ENCODE assay signal across 8 cellular contexts in genomic region chr1:19477284-19478240, GRCh38. TPM values are rescaled to one million over a fixed set of nuclear protein-coding genes. Genes with fewer than 3 reads are reported as not detected.
DNase-seq lines count a peak whose midpoint lies in the region; ATAC-seq and TF ChIP-seq lines count a peak whose summit lies in the region.

No MANE protein-coding gene starts in this region.

- H2AFZ ChIP-seq in IMR-90 (replicated peaks; ENCODE audit: low read length, poor library complexity): no peak overlapping the region

- in situ Hi-C loops in IMR-90 (cut with MboI; ENCODE audit: low sequenced_read_pairs): no loop called here

- no peak overlapping the region for H3K18ac ChIP-seq in IMR-90 (ENCODE audit: low read depth, low read length)

- DNase-seq in activated CD4-positive, alpha-beta T cell treated with anti-CD3 and anti-CD28 coated beads, Interleukin-2, amount 10 ng/mL, durations not matched to agents 7 days and 5 days: peak; percentile 44
- no peak for DNase-seq in activated CD4-positive, alpha-beta T cell treated with anti-CD3 and anti-CD28 coated beads, Interleukin-2, amount 50 U/mL, for 4 hours
- no peak for DNase-seq in IMR-90
- no peak for DNase-seq in activated T-helper 1 cell treated with anti-CD3 and anti-CD28 coated beads, Interleukin-12 subunit alpha, Interleukin-12 subunit beta, Interleukin-2, Interleukin-4 antibody, amounts not matched to agents 30 ng/mL and 10 ng/mL and 1 ng/mL, durations not matched to agents 14 hours and 24 hours and 36 hours (ENCODE audit: low spot score)
- peak; percentile 68 for DNase-seq in medulla oblongata (ENCODE audit: extremely low spot score)
- DNase-seq in NCI-H1092 treated with DMSO at 0.1 percent for 48 hours (lab: John Stamatoyannopoulos, UW): no peak
- no peak for DNase-seq in NCI-H1105 (lab: John Stamatoyannopoulos, UW)
- DNase-seq in SW480 (ENCODE audit: low spot score): no peak

- H3K9me1 ChIP-seq in IMR-90 (ENCODE audit: insufficient read depth, low read length): peaks cover 49% of the 10 kb centered on the region

- H3K23ac ChIP-seq in IMR-90 (ENCODE audit: low read depth, low read length): peak overlapping the region; percentile 34; the same call in 1 of the 2 replicates

- H3K27ac Mint-ChIP-seq in activated CD4-positive, alpha-beta T cell treated with anti-CD3 and anti-CD28 coated beads, Interleukin-2, amount 10 ng/mL, durations not matched to agents 7 days and 5 days: peak overlapping the region; percentile 92
- H3K27ac Mint-ChIP-seq in activated T-helper 1 cell treated with anti-CD3 and anti-CD28 coated beads, Interleukin-12 subunit alpha, Interleukin-12 subunit beta, Interleukin-2, Interleukin-4 antibody, amounts not matched to agents 30 ng/mL and 10 ng/mL and 1 ng/mL, durations not matched to agents 14 hours and 24 hours and 36 hours: peak overlapping the region; percentile 91

- peaks cover 6 to 90% of the 10 kb centered on the region in 2 experiments; a peak in 3 of 4 replicates for H3K79me1 ChIP-seq in IMR-90 (ENCODE audit: low read depth in 1 of 2, low read length in 2 of 2)

- BruUV-seq in IMR-90 (replicated peaks; lab: Mats Ljungman, UMichigan): no TSS peak

- H3K4ac ChIP-seq in IMR-90 (ENCODE audit: low read depth, low read length): no peak overlapping the region

- H3K4me3 Mint-ChIP-seq in activated CD4-positive, alpha-beta T cell treated with anti-CD3 and anti-CD28 coated beads, Interleukin-2, amount 10 ng/mL, durations not matched to agents 7 days and 5 days: peak overlapping the region; percentile 76
- H3K4me3 Mint-ChIP-seq in activated T-helper 1 cell treated with anti-CD3 and anti-CD28 coated beads, Interleukin-12 subunit alpha, Interleukin-12 subunit beta, Interleukin-2, Interleukin-4 antibody, amounts not matched to agents 30 ng/mL and 10 ng/mL and 1 ng/mL, durations not matched to agents 14 hours and 24 hours and 36 hours: peak overlapping the region; percentile 75

- no peak overlapping the region for H2BK20ac ChIP-seq in IMR-90 (ENCODE audit: low read depth, low read length)

- peak overlapping the region; percentile 33; the same call in 1 of the 2 replicates for H2AK5ac ChIP-seq in IMR-90 (ENCODE audit: low read depth, low read length)

- H3K4me1 Mint-ChIP-seq in activated CD4-positive, alpha-beta T cell treated with anti-CD3 and anti-CD28 coated beads, Interleukin-2, amount 10 ng/mL, durations not matched to agents 7 days and 5 days: peaks cover 98% of the 10 kb centered on the region
- peaks cover 94% of the 10 kb centered on the region for H3K4me1 Mint-ChIP-seq in activated T-helper 1 cell treated with anti-CD3 and anti-CD28 coated beads, Interleukin-12 subunit alpha, Interleukin-12 subunit beta, Interleukin-2, Interleukin-4 antibody, amounts not matched to agents 30 ng/mL and 10 ng/mL and 1 ng/mL, durations not matched to agents 14 hours and 24 hours and 36 hours (ENCODE audit: low read depth)

- no peak overlapping the region for H2BK5ac ChIP-seq in IMR-90 (ENCODE audit: low read depth, low read length, poor library complexity, severe bottlenecking)

- H4K91ac ChIP-seq in IMR-90 (ENCODE audit: insufficient read depth, low read depth, low read length): no peak overlapping the region

- H2BK15ac ChIP-seq in IMR-90 (ENCODE audit: low read depth, low read length): no peak overlapping the region

- peaks cover 99% of the 10 kb centered on the region for H4K20me1 ChIP-seq in IMR-90 (ENCODE audit: insufficient read depth, low read length)

- POLR2A ChIA-PET in activated CD4-positive, alpha-beta T cell treated with anti-CD3 and anti-CD28 coated beads, Interleukin-2, amount 10 ng/mL, durations not matched to agents 7 days and 5 days (lab: Charles Lee): interaction anchor here (0.5 to 0.8 kb wide), 2 partner anchors 10 to 36 kb away, joined by 3 read pairs; no protein-coding TSS in a partner anchor
- POLR2A ChIA-PET in IMR-90 (lab: Charles Lee; ENCODE audit: unreplicated experiment): interaction anchor here (0.6 kb wide), 1 partner anchor 8 kb away, joined by 10 read pairs; the partner anchor contains the start of gene CAPZB

- dilution Hi-C loops in IMR-90 (cut with HindIII; ENCODE audit: low sequenced_read_pairs, unreplicated experiment): no loop called here

- no peak overlapping the region for H4K5ac ChIP-seq in IMR-90 (ENCODE audit: low read depth, low read length)

- no peak for TF ChIP-seq CTCF in IMR-90 (conservative IDR thresholded peaks at IDR 0.05; ENCODE audit: low read depth, low read length)

- H3K36me3 ChIP-seq in IMR-90 (ENCODE audit: control insufficient read depth, insufficient read depth, low read length): peaks cover 14% of the 10 kb centered on the region

- no peak overlapping the region for H3K56ac ChIP-seq in IMR-90 (ENCODE audit: extremely low read depth, insufficient read depth, low read length)

- TF ChIP-seq POLR2A in IMR-90 (IDR thresholded peaks at IDR 0.05; ENCODE audit: low read depth, low read length): no peak

- H3K9me3 Mint-ChIP-seq in activated CD4-positive, alpha-beta T cell treated with anti-CD3 and anti-CD28 coated beads, Interleukin-2, amount 10 ng/mL, durations not matched to agents 7 days and 5 days: no peaks in the 10 kb centered on the region
- no peaks in the 10 kb centered on the region for H3K9me3 Mint-ChIP-seq in activated T-helper 1 cell treated with anti-CD3 and anti-CD28 coated beads, Interleukin-12 subunit alpha, Interleukin-12 subunit beta, Interleukin-2, Interleukin-4 antibody, amounts not matched to agents 30 ng/mL and 10 ng/mL and 1 ng/mL, durations not matched to agents 14 hours and 24 hours and 36 hours

- H3K27ac ChIP-seq in IMR-90 (ENCODE audit: insufficient read depth, low read length): no peak overlapping the region

- WGBS in IMR-90 (ENCODE audit: extremely low coverage in 2 of 2, insufficient read length in 1 of 2), 2 experiments: 57% methylated on average over 1 of the region's 11 CpGs; no CpG with 5 or more reads in 1 of the 2 experiments

- H3K27me3 Mint-ChIP-seq in activated CD4-positive, alpha-beta T cell treated with anti-CD3 and anti-CD28 coated beads, Interleukin-2, amount 10 ng/mL, durations not matched to agents 7 days and 5 days: no peaks in the 10 kb centered on the region
- no peaks in the 10 kb centered on the region for H3K27me3 Mint-ChIP-seq in activated T-helper 1 cell treated with anti-CD3 and anti-CD28 coated beads, Interleukin-12 subunit alpha, Interleukin-12 subunit beta, Interleukin-2, Interleukin-4 antibody, amounts not matched to agents 30 ng/mL and 10 ng/mL and 1 ng/mL, durations not matched to agents 14 hours and 24 hours and 36 hours (ENCODE audit: insufficient read depth)

- H2AK9ac ChIP-seq in IMR-90 (replicated peaks; ENCODE audit: low read depth, low read length, poor library complexity): no peak overlapping the region

- peaks cover 32% of the 10 kb centered on the region for H3K4me1 ChIP-seq in IMR-90 (ENCODE audit: control insufficient read depth, insufficient read depth, low read length)

- H3K9me3 ChIP-seq in IMR-90 (ENCODE audit: control insufficient read depth, insufficient read depth, low read length): no peaks in the 10 kb centered on the region

- intact Hi-C loops in IMR-90 (cut with micrococcal nuclease): no loop called here
- intact Hi-C loops in activated T-helper 1 cell treated with anti-CD3 and anti-CD28 coated beads, Interleukin-12 subunit alpha, Interleukin-12 subunit beta, Interleukin-2, Interleukin-4 antibody, amounts not matched to agents 30 ng/mL and 10 ng/mL and 1 ng/mL, durations not matched to agents 14 hours and 24 hours and 36 hours (cut with micrococcal nuclease): loop anchor here (1.0 kb wide), 4 partner anchors 8 to 29 kb away; partner anchors contain the start of gene CAPZB

- peak; percentile 5; the same call in 1 of the 2 replicates for ATAC-seq in IMR-90 (ENCODE audit: low read depth)

- no peak overlapping the region for H4K8ac ChIP-seq in IMR-90 (ENCODE audit: low read depth in 2 of 2, low read length in 2 of 2)

- no peak overlapping the region for H3K4me3 ChIP-seq in IMR-90 (ENCODE audit: insufficient read depth, low read depth, low read length)

- H3K4me2 ChIP-seq in IMR-90 (ENCODE audit: low read depth, low read length): peak overlapping the region; percentile 20; the same call in 1 of the 2 replicates

- CTCF ChIA-PET in activated CD4-positive, alpha-beta T cell treated with anti-CD3 and anti-CD28 coated beads, Interleukin-2, amount 10 ng/mL, durations not matched to agents 7 days and 5 days (lab: Charles Lee): interaction anchor here (0.6 to 4.0 kb wide), 4 partner anchors 8 to 182 kb away, joined by 3 to 14 read pairs (median 4); no protein-coding TSS in a partner anchor
- CTCF ChIA-PET in IMR-90 (lab: Yijun Ruan, JAX): no interaction called here

- no peak for TF ChIP-seq RAD21 in IMR-90 (IDR thresholded peaks at IDR 0.05; ENCODE audit: low read length)

- H2BK120ac ChIP-seq in IMR-90 (ENCODE audit: low read depth, low read length): no peak overlapping the region

- H3K36me3 Mint-ChIP-seq in activated CD4-positive, alpha-beta T cell treated with anti-CD3 and anti-CD28 coated beads, Interleukin-2, amount 10 ng/mL, durations not matched to agents 7 days and 5 days (ENCODE audit: low read depth): peaks cover 53% of the 10 kb centered on the region
- peaks cover 20% of the 10 kb centered on the region for H3K36me3 Mint-ChIP-seq in activated T-helper 1 cell treated with anti-CD3 and anti-CD28 coated beads, Interleukin-12 subunit alpha, Interleukin-12 subunit beta, Interleukin-2, Interleukin-4 antibody, amounts not matched to agents 30 ng/mL and 10 ng/mL and 1 ng/mL, durations not matched to agents 14 hours and 24 hours and 36 hours (ENCODE audit: low read depth)

- no peaks in the 10 kb centered on the region for H3K27me3 ChIP-seq in IMR-90 (ENCODE audit: control insufficient read depth, insufficient read depth, low read length)

- no peak overlapping the region for H3K14ac ChIP-seq in IMR-90 (replicated peaks; ENCODE audit: low read depth, low read length)

- no peak overlapping the region for H3K9ac ChIP-seq in IMR-90 (ENCODE audit: low read depth, low read length)

TF ChIP-seq in IMR-90, 13 proteins besides CTCF, POLR2A, EP300 and RAD21 (continues in another document):
- TF ChIP-seq SMC3 (IDR thresholded peaks at IDR 0.05; ENCODE audit: low read depth, low read length): no peak
- no peak for TF ChIP-seq MXI1 (IDR thresholded peaks at IDR 0.05; ENCODE audit: borderline replicate concordance, low read depth, low read length)
- TF ChIP-seq NFE2L2 (IDR thresholded peaks at IDR 0.05; ENCODE audit: low read depth, low read length): no peak
- TF ChIP-seq MAFK (IDR thresholded peaks at IDR 0.05; ENCODE audit: low read depth, low read length): no peak
- TF ChIP-seq CHD1 (IDR thresholded peaks at IDR 0.05; ENCODE audit: low read depth, low read length): no peak

RNA-seq across cellular contexts. Expression of gene CAPZB, which starts 7.8 kb away (rescaled TPM):
- 100 to 1,000 TPM; 529 to 567 TPM for total RNA-seq in activated CD4-positive, alpha-beta T cell treated with anti-CD3 and anti-CD28 coated beads, Interleukin-2, amount 10 ng/mL, durations not matched to agents 7 days and 5 days
- total RNA-seq in IMR-90 (2012; rRNA removed): 180 and 216 TPM in 2 replicates
- polyA plus RNA-seq in IMR-90 (2012; rRNA removed): 271 and 304 TPM in 2 replicates
- polyA plus RNA-seq in IMR-90 (2012; cell fraction: cytosol; rRNA removed): 189 and 234 TPM in 2 replicates
- 74.4 and 139 TPM in 2 replicates for polyA plus RNA-seq in IMR-90 (2012; cell fraction: nucleus; rRNA removed; ENCODE audit: low replicate concordance)
- total RNA-seq in activated T-helper 1 cell treated with anti-CD3 and anti-CD28 coated beads, Interleukin-12 subunit alpha, Interleukin-12 subunit beta, Interleukin-2, Interleukin-4 antibody, amounts not matched to agents 30 ng/mL and 10 ng/mL and 1 ng/mL, durations not matched to agents 14 hours and 24 hours and 36 hours: 317 and 323 TPM in 2 replicates

Comparison
In these comparisons a context has a peak if more than half of its experiments do, and no peak if none do; other contexts are left out.
1. DNase-seq: peak in activated CD4-positive, alpha-beta T cell treated with anti-CD3 and anti-CD28 coated beads, Interleukin-2, amount 10 ng/mL, durations not matched to agents 7 days and 5 days (single experiment) and medulla oblongata (single experiment); none in activated CD4-positive, alpha-beta T cell treated with anti-CD3 and anti-CD28 coated beads, Interleukin-2, amount 50 U/mL, for 4 hours (0 of 2), IMR-90 (single experiment), activated T-helper 1 cell treated with anti-CD3 and anti-CD28 coated beads, Interleukin-12 subunit alpha, Interleukin-12 subunit beta, Interleukin-2, Interleukin-4 antibody, amounts not matched to agents 30 ng/mL and 10 ng/mL and 1 ng/mL, durations not matched to agents 14 hours and 24 hours and 36 hours (single experiment), NCI-H1092 treated with DMSO at 0.1 percent for 48 hours (single experiment), NCI-H1105 (single experiment) and SW480 (single experiment).